27 cellular contexts compared by ENCODE assay signal in the genomic region with DNA sequence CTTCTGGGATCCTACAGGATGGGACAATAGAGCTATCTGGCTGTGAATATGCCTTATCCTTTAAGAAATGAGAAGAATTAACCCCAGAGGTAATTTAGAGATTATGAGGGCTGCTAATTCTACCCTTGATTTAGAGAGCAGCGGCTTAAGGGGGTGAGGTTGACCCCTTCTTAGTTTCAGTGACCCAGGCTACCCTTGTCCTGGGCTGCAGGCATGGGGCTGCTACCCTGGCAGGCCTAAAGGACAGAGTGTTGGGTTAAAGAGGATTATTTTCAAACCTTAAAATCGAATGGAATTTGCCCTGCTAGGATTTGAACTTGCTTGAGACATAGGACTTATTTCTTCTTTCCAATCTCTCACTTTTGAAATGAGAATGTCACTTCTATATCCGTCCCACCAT.
"Had no signal": no experiment of that assay in that cellular context is flagged by ENCODE, and none has a peak within 500 bp of the region (broad histone marks: within the 10 kb centered on the region; RNA-seq: fewer than 3 reads in every experiment).

No MANE protein-coding gene starts in this region.

- H3K27ac ChIP-seq: colonic mucosa, dorsolateral prefrontal cortex, epithelial cell of prostate, esophagus squamous epithelium, gastrocnemius medialis, heart right ventricle, left lung, lower lobe of right lung had no signal

- H3K36me3 Mint-ChIP-seq: mesothelial cell of epicardium had no signal

- H3K36me3 ChIP-seq: colonic mucosa, esophagus squamous epithelium, gastrocnemius medialis, heart right ventricle, left lung, lower lobe of right lung had no signal

- ATAC-seq: effector memory CD8-positive, alpha-beta T cell; esophagus mucosa; gastrocnemius medialis; heart right ventricle; left cardiac atrium; left lung; left ventricle myocardium superior; lower lobe of right lung; mucosa of descending colon had no signal

- DNase-seq: colonic mucosa; dermis blood vessel endothelial cell; dorsolateral prefrontal cortex; effector CD8-positive, alpha-beta T cell; effector memory CD8-positive, alpha-beta T cell; endodermal cell; erythroblast; esophagus squamous epithelium; foreskin fibroblast; foreskin melanocyte; gastrocnemius medialis; glutamatergic neuron; head of caudate nucleus; heart right ventricle; hippocampal formation; left cardiac atrium; left ventricle myocardium superior; lower lobe of right lung; mesenchymal stem cell; mucosa of descending colon had no signal

- H3K9me3 ChIP-seq: colonic mucosa, gastrocnemius medialis, lower lobe of right lung had no signal

- H3K27me3 ChIP-seq: colonic mucosa, dorsolateral prefrontal cortex, esophagus squamous epithelium, gastrocnemius medialis, heart right ventricle, left lung had no signal

- FAIRE-seq: endometrium, islet of Langerhans, keratinocyte had no signal

- H3K9me3 Mint-ChIP-seq: endodermal cell, mesothelial cell of epicardium had no signal

- H3K4me1 Mint-ChIP-seq: mesothelial cell of epicardium had no signal

- H3K4me3 ChIP-seq: colonic mucosa, dorsolateral prefrontal cortex, esophagus squamous epithelium, gastrocnemius medialis, heart right ventricle, left lung, lower lobe of right lung, mucosa of descending colon had no signal

- H3K4me1 ChIP-seq: colonic mucosa, esophagus squamous epithelium, gastrocnemius medialis, heart right ventricle, left lung, lower lobe of right lung had no signal

- H3K27ac Mint-ChIP-seq: effector memory CD8-positive, alpha-beta T cell; endodermal cell; mesothelial cell of epicardium had no signal

- H3K4me3 Mint-ChIP-seq: effector memory CD8-positive, alpha-beta T cell; endodermal cell; mesothelial cell of epicardium had no signal

- H3K27me3 Mint-ChIP-seq: effector memory CD8-positive, alpha-beta T cell had no signal
